8 cellular contexts compared by ENCODE assay signal in the genomic region with DNA sequence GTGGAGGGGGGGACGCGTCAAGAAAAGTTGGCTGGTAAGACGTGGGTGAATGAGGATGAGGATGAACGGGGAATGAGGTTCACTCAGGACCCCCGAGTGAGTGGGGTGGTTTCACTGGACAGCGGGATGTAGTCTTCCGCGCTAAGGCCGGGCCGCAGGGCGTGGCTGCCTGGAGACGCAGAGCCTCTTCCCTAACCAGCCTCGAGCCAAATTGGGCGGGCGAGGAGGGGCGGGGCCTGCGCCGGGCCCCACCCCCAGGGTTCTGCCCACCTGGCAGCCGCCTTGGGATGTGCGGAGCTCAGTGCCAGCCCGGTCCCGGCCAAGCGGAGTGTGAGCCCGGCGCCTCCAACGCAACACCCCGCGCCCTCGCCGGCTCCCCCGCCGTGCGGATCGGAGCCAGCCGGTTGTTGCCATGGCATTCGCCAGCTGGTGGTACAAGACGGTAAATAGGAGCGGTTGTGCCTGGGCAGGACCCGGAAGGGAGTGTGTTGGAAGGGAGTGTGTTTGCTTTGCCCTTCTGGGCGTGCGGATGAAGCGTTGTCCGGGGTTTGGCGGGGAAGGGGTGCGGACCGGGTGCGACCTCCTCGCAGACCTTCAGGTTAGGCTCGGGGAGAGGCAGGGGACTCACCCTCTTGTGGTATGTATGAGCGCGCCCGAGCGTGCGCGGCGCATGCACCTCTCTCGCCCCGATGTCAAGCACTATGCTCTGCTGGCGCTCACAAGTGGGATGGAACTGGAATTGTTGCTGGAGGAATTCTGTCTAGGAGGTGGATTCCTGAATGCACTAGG. TPM values are rescaled to one million over a fixed set of nuclear protein-coding genes. Genes with fewer than 3 reads are reported as not detected.
DNase-seq lines count a peak whose midpoint lies in the region; ATAC-seq and TF ChIP-seq lines count a peak whose summit lies in the region.

No MANE protein-coding gene starts in this region.

- peak overlapping the region; percentile 98 to 99 for H3K4me3 Mint-ChIP-seq in CD14-positive monocyte
- H3K4me3 Mint-ChIP-seq in effector memory CD8-positive, alpha-beta T cell = peak overlapping the region; percentile 91 to 93

- intact Hi-C loops in CD14-positive monocyte (cut with micrococcal nuclease) = loop anchor here (5.0 to 10.0 kb wide), 2 partner anchors 48 to 51 kb away; no protein-coding TSS in a partner anchor

- H3K27me3 Mint-ChIP-seq in CD14-positive monocyte (ENCODE audit: low read depth in 3 of 3) = no peaks in the 10 kb centered on the region
- H3K27me3 Mint-ChIP-seq in effector memory CD8-positive, alpha-beta T cell = no peaks in the 10 kb centered on the region

- H3K36me3 Mint-ChIP-seq in CD14-positive monocyte = peaks cover 7 to 8% of the 10 kb centered on the region in 2 donors
- peaks cover 28% of the 10 kb centered on the region for H3K36me3 Mint-ChIP-seq in effector memory CD8-positive, alpha-beta T cell (ENCODE audit: insufficient read depth)

- peaks cover 66% of the 10 kb centered on the region for H3K4me1 Mint-ChIP-seq in CD14-positive monocyte
- H3K4me1 Mint-ChIP-seq in effector memory CD8-positive, alpha-beta T cell (ENCODE audit: low read depth in 2 of 2) = peaks cover 38 to 55% of the 10 kb centered on the region in 2 donors

- TF ChIP-seq CTCF in CD14-positive monocyte (IDR thresholded peaks at IDR 0.05) = no peak

- peak; percentile 75 for ATAC-seq in GM19328 (IDR thresholded peaks at IDR 0.05; ENCODE audit: unreplicated experiment)
- ATAC-seq in HG03460 (IDR thresholded peaks at IDR 0.05; ENCODE audit: unreplicated experiment) = peak; percentile 77
- ATAC-seq in effector memory CD8-positive, alpha-beta T cell (replicated peaks) = peak; percentile 71

- no peaks in the 10 kb centered on the region for H3K9me3 Mint-ChIP-seq in CD14-positive monocyte
- H3K9me3 Mint-ChIP-seq in effector memory CD8-positive, alpha-beta T cell = no peaks in the 10 kb centered on the region

- peak overlapping the region; percentile 97 to 99 (median 99) for H3K27ac Mint-ChIP-seq in CD14-positive monocyte
- H3K27ac Mint-ChIP-seq in effector memory CD8-positive, alpha-beta T cell = peak overlapping the region; percentile 98 to 99

- DNase-seq in CD14-positive monocyte (ENCODE audit: low spot score) (peak; percentile 80), NCI-H69 (lab: John Stamatoyannopoulos, UW) (peak; percentile 98), mesenteric fat pad (ENCODE audit: low spot score) (peak; percentile 98)
- peak; percentile 64 to 80 (median 68) for DNase-seq in activated CD8-positive, alpha-beta memory T cell treated with anti-CD3 and anti-CD28 coated beads for 48 hours (ENCODE audit: low read depth in 2 of 3, low spot score in 2 of 3)
- DNase-seq in effector memory CD8-positive, alpha-beta T cell = peak; percentile 76 to 84 (median 84)
- DNase-seq in stimulated activated CD8-positive, alpha-beta memory T cell treated with anti-CD3 and anti-CD28 coated beads, Interleukin-15, amount 100 ng/mL, for 24 hours (ENCODE audit: low read depth) = peak; percentile 70

RNA-seq across cellular contexts. Expression of a gene that starts 0.7 kb away (rescaled TPM):
- polyA plus RNA-seq in CD14-positive monocyte = 10 to 100 TPM; 49.6 to 76.8 TPM
- 299 TPM for total RNA-seq in mesenteric fat pad

Comparison
In these comparisons a context has a peak if more than half of its experiments do, and no peak if none do; other contexts are left out.
1. Peak in every context shown above with its lines: DNase-seq and ATAC-seq.